26 cellular contexts compared by ENCODE assay signal in the genomic region with DNA sequence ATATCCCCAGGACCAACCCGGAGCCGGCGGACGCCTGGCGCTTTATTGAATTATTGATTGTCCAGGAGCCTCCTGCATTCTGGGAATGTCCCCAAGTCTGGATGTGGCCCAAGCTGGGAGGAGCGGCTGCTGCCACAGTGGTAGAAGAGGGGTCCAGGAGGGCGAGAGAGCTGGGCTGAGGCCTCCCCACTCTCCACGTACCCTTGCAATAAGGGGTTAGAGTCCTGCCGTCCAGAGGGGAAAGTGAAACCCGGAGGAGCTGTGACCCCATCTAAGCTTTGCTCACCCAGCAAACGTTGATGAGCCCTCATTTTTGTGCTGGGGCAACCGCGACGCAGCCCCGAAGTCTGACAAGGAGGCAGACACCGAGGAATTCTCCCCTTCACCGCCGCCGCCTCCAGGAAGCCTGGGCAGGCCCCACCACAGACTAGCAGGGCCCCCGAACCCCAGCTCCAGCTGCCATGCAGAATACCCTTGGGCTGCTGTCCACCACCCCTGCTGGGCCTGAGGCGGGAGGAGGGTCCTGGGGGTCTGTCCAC. TPM values are rescaled to one million over a fixed set of nuclear protein-coding genes. Genes with fewer than 3 reads are reported as not detected.
DNase-seq lines count a peak whose midpoint lies in the region; ATAC-seq and TF ChIP-seq lines count a peak whose summit lies in the region.
"Had no signal": no experiment of that assay in that cellular context is flagged by ENCODE, and none has a peak within 500 bp of the region (broad histone marks: within the 10 kb centered on the region; RNA-seq: fewer than 3 reads in every experiment).

No MANE protein-coding gene starts in this region.

- H3K4me1 ChIP-seq in PC-3 (ENCODE audit: insufficient read depth, low read length): no peaks in the 10 kb centered on the region

- peaks cover 10% of the 10 kb centered on the region; the same call in 1 of the 2 replicates for H3K27me3 ChIP-seq in PC-3 (ENCODE audit: low read length)
- H3K27me3 ChIP-seq: ovary had no signal

- intact Hi-C loops in PC-3 (cut with micrococcal nuclease): no loop called here

- no peak overlapping the region for H3K27ac ChIP-seq in PC-3 (ENCODE audit: low read length)
- H3K27ac ChIP-seq: A549, ovary, sigmoid colon, SJSA1 had no signal

- no peaks in the 10 kb centered on the region for H3K36me3 Mint-ChIP-seq in type B pancreatic cell
- H3K36me3 Mint-ChIP-seq: naive thymus-derived CD8-positive, alpha-beta T cell had no signal

- ATAC-seq in PC-3 (no peak), GM19351 (IDR thresholded peaks at IDR 0.05; ENCODE audit: unreplicated experiment) (no peak)
- ATAC-seq: K562; left ventricle myocardium superior; stimulated activated naive CD8-positive, alpha-beta T cell treated with anti-CD3 and anti-CD28 coated beads, Interleukin-15, Interleukin-2, amounts not matched to agents 100 U/mL and 50 U/mL, for 24 hours had no signal

- no peaks in the 10 kb centered on the region for H3K9me3 Mint-ChIP-seq in type B pancreatic cell

- peak overlapping the region; percentile 68 for H3K4me2 ChIP-seq in PC-3 (ENCODE audit: low read length)

- no peak overlapping the region for H2AFZ ChIP-seq in PC-3 (ENCODE audit: low read length)

- CTCF ChIA-PET in PC-3 (lab: Charles Lee): interaction anchor here (0.5 to 0.6 kb wide), 2 partner anchors 64 to 125 kb away, joined by 4 to 10 read pairs; no protein-coding TSS in a partner anchor

- no peaks in the 10 kb centered on the region for H3K36me3 ChIP-seq in PC-3 (ENCODE audit: low read depth, low read length)
- H3K36me3 ChIP-seq: ovary, sigmoid colon, SJSA1 had no signal

- BruUV-seq in PC-3 (replicated peaks; lab: Mats Ljungman, UMichigan): no TSS peak

- no peaks in the 10 kb centered on the region for H3K79me2 ChIP-seq in PC-3 (ENCODE audit: low read length)

- POLR2A ChIA-PET in PC-3 (lab: Charles Lee; ENCODE audit: unreplicated experiment): no interaction called here

- H3K9me3 ChIP-seq in PC-3 (ENCODE audit: low read length): no peaks in the 10 kb centered on the region
- H3K9me3 ChIP-seq: A549, ovary, sigmoid colon had no signal

- H3K9ac ChIP-seq in PC-3 (ENCODE audit: low read length): no peak overlapping the region

- no peaks in the 10 kb centered on the region for H4K20me1 ChIP-seq in PC-3 (ENCODE audit: low read length)

- DNase-seq in activated effector memory CD4-positive, alpha-beta T cell treated with anti-CD3 and anti-CD28 coated beads, Interleukin-2, amount 50 U/mL, for 16 hours: peak; percentile 50
- DNase-seq in activated effector memory CD4-positive, alpha-beta T cell treated with Interleukin-2 at 50 U/mL for 16 hours: no peak
- DNase-seq in PC-3 (no peak), mucosa of gallbladder (ENCODE audit: low spot score) (peak; percentile 91), type B pancreatic cell (ENCODE audit: extremely low spot score, unreplicated experiment) (no peak), NCI-H2196 (lab: John Stamatoyannopoulos, UW; ENCODE audit: unreplicated experiment) (no peak), germinal center (ENCODE audit: low spot score) (no peak)
- DNase-seq: activated CD4-positive, alpha-beta T cell treated with anti-CD3 and anti-CD28 coated beads for 36 hours; activated gamma-delta T cell treated with Interleukin-2 at 50 U/mL for 16 hours; activated T-cell treated with anti-CD3 and anti-CD28 coated beads, Interleukin-2, amount 50 U/mL, for 1 hour; left ventricle myocardium superior; midbrain; NCI-H1105; NCI-H187 treated with DMSO at 0.1 percent for 48 hours; NCI-H2171 treated with DMSO at 0.1 percent for 48 hours had no signal

- no peak overlapping the region for H3K27ac Mint-ChIP-seq in type B pancreatic cell
- H3K27ac Mint-ChIP-seq: activated CD4-positive, alpha-beta T cell treated with anti-CD3 and anti-CD28 coated beads for 36 hours had no signal

- H3K4me3 ChIP-seq in PC-3 (ENCODE audit: low read length): no peak overlapping the region; the same call in 1 of the 2 replicates
- H3K4me3 ChIP-seq: K562, ovary, SJSA1 had no signal

- TF ChIP-seq CTCF in PC-3 (conservative IDR thresholded peaks at IDR 0.05; ENCODE audit: low read depth, low read length): no peak
- no peak for TF ChIP-seq CTCF in type B pancreatic cell (conservative IDR thresholded peaks at IDR 0.05)

- H3K9me2 ChIP-seq in PC-3 (replicated peaks; ENCODE audit: low read length): no peaks in the 10 kb centered on the region

- H3K27me3 Mint-ChIP-seq in type B pancreatic cell: peaks cover 7% of the 10 kb centered on the region

- H3F3A ChIP-seq in PC-3 (ENCODE audit: low read length, unreplicated experiment): no peaks in the 10 kb centered on the region

- peak overlapping the region; percentile 36 for H3K4me3 Mint-ChIP-seq in type B pancreatic cell

- peaks cover 6% of the 10 kb centered on the region for H3K4me1 Mint-ChIP-seq in type B pancreatic cell (ENCODE audit: unreplicated experiment)

RNA-seq across cellular contexts. Expression of gene C2CD4C, which starts 1.4 kb away (rescaled TPM):
- total RNA-seq in PC-3 (2014; rRNA removed) (0.29 TPM in 2 replicates), mucosa of gallbladder (172 TPM), type B pancreatic cell (ENCODE audit: low replicate concordance) (6.0 and 7.2 TPM in 2 replicates)
- total RNA-seq: K562; M059J; naive thymus-derived CD8-positive, alpha-beta T cell; T-helper 1 cell treated with Interleukin-12 subunit alpha and Interleukin-12 subunit beta and Interleukin-4 antibody, amounts not matched to agents 30 ng/mL and 1 ng/mL, for 36 hours had no signal

RNA-seq across cellular contexts. Expression of gene SHC2, which starts 50.5 kb away (rescaled TPM):
- total RNA-seq in PC-3 (2014; rRNA removed) (0.18 TPM in 1 of 2 replicates, not detected in the other), mucosa of gallbladder (139 TPM), type B pancreatic cell (ENCODE audit: low replicate concordance) (35.4 and 40.5 TPM in 2 replicates)
- total RNA-seq: HT-29; SJSA1; T-helper 1 cell treated with Interleukin-12 subunit alpha and Interleukin-12 subunit beta and Interleukin-4 antibody, amounts not matched to agents 30 ng/mL and 1 ng/mL, for 36 hours had no signal

Comparison
In these comparisons a context has a peak if more than half of its experiments do, and no peak if none do; other contexts are left out.
1. DNase-seq: peak in activated effector memory CD4-positive, alpha-beta T cell treated with anti-CD3 and anti-CD28 coated beads, Interleukin-2, amount 50 U/mL, for 16 hours (single experiment) and mucosa of gallbladder (single experiment); none in activated effector memory CD4-positive, alpha-beta T cell treated with Interleukin-2 at 50 U/mL for 16 hours (single experiment), PC-3 (single experiment), type B pancreatic cell (single experiment), NCI-H2196 (single experiment) and germinal center (single experiment).
2. RNA of gene C2CD4C, which starts 1.4 kb away (total RNA-seq): 172 TPM in mucosa of gallbladder (single experiment); 6.0 to 7.2 TPM in type B pancreatic cell and 0.29 TPM in PC-3; every median in the first group is over 10 times any median in the second.
3. RNA of gene SHC2, which starts 50.5 kb away (total RNA-seq): 139 TPM in mucosa of gallbladder (single experiment) and 35.4 to 40.5 TPM in type B pancreatic cell; 0.18 TPM in PC-3; every median in the first group is over 10 times any median in the second.